In genomic region chr7:2864999-2865670, GRCh38 we compare ENCODE assay signal across 8 cellular contexts. TPM values are rescaled to one million over a fixed set of nuclear protein-coding genes. Genes with fewer than 3 reads are reported as not detected.
DNase-seq lines count a peak whose midpoint lies in the region; ATAC-seq and TF ChIP-seq lines count a peak whose summit lies in the region.

No MANE protein-coding gene starts in this region.

- H3K27me3 Mint-ChIP-seq in glutamatergic neuron (ENCODE audit: unreplicated experiment): no peaks in the 10 kb centered on the region

- H3K9me3 Mint-ChIP-seq in glutamatergic neuron (ENCODE audit: unreplicated experiment): peaks cover 1% of the 10 kb centered on the region

- no peak for ATAC-seq in HG03378 (IDR thresholded peaks at IDR 0.05; ENCODE audit: unreplicated experiment)
- no peak for ATAC-seq in GM21576 (IDR thresholded peaks at IDR 0.05; ENCODE audit: unreplicated experiment)

- H3K9ac ChIP-seq in SK-N-MC (ENCODE audit: insufficient read length): no peak overlapping the region

- H3K36me3 ChIP-seq in SK-N-MC (ENCODE audit: insufficient read depth, low read length): no peaks in the 10 kb centered on the region

- no peak overlapping the region for H3K27ac Mint-ChIP-seq in glutamatergic neuron (ENCODE audit: unreplicated experiment)

- no peak overlapping the region for H3K4me3 Mint-ChIP-seq in glutamatergic neuron (ENCODE audit: unreplicated experiment)

- H3K4me3 ChIP-seq in SK-N-MC: no peak overlapping the region

- TF ChIP-seq CTCF in glutamatergic neuron (IDR thresholded peaks at IDR 0.05; ENCODE audit: partially characterized antibody, unreplicated experiment): peak; percentile 93

- H3K36me3 Mint-ChIP-seq in glutamatergic neuron (ENCODE audit: unreplicated experiment): no peaks in the 10 kb centered on the region

- peak; percentile 35 for DNase-seq in GDM1 (lab: John Stamatoyannopoulos, UW)
- DNase-seq in HUDEP-2 (lab: John Stamatoyannopoulos, UW; ENCODE audit: unreplicated experiment in 76 of 76): peak in 55 of 76 experiments; percentile 4 to 67 (median 35)
- DNase-seq in SK-N-MC (ENCODE audit: low read depth, low spot score): peak; percentile 63
- DNase-seq in activated naive CD4-positive, alpha-beta T cell treated with anti-CD3 and anti-CD28 coated beads, Interleukin-2, amount 50 U/mL, for 16 hours: peak; percentile 73
- peak; percentile 80 for DNase-seq in glutamatergic neuron
- DNase-seq in putamen (ENCODE audit: low spot score): peak; percentile 47

- H3K9me3 ChIP-seq in SK-N-MC (ENCODE audit: low read depth, low read length): no peaks in the 10 kb centered on the region

- H3K27ac ChIP-seq in SK-N-MC: peak overlapping the region; percentile 10; the same call in 1 of the 2 replicates

- H3K4me1 Mint-ChIP-seq in glutamatergic neuron (ENCODE audit: low read depth, unreplicated experiment): peaks cover 6% of the 10 kb centered on the region

RNA-seq across cellular contexts. Expression of gene GNA12, which starts 21.0 kb away (rescaled TPM):
- 66.2 TPM for total RNA-seq in glutamatergic neuron (ENCODE audit: unreplicated experiment)
